In genomic region chr17:27566673-27567562, GRCh38 we compare ENCODE assay signal across 12 cellular contexts.
A peak's percentile ranks its signal among the peaks of the same experiment; 100 is the strongest.
DNase-seq lines count a peak whose midpoint lies in the region; ATAC-seq, FAIRE-seq and TF ChIP-seq lines count a peak whose summit lies in the region.
"Had no signal": no experiment of that assay in that cellular context is flagged by ENCODE, and none has a peak within 500 bp of the region (broad histone marks: within the 10 kb centered on the region; RNA-seq: fewer than 3 reads in every experiment).

No MANE protein-coding gene starts in this region.

- H3K4me1 Mint-ChIP-seq in astrocyte (ENCODE audit: low read depth, unreplicated experiment) (peaks cover 30% of the 10 kb centered on the region), natural killer cell (peaks cover 49 to 51% of the 10 kb centered on the region in 2 donors)

- H3K27ac ChIP-seq in A673 (ENCODE audit: low read depth, low read length, poor library complexity, severe bottlenecking) (peak overlapping the region; percentile 47), astrocyte (ENCODE audit: low read depth, low read length) (peak overlapping the region; percentile 50)

- H3K9me3 ChIP-seq in A673 (ENCODE audit: low read depth, low read length, poor library complexity, severe bottlenecking), result no peaks in the 10 kb centered on the region
- H3K9me3 ChIP-seq in astrocyte (ENCODE audit: insufficient read depth, low read depth, low read length), result no peaks in the 10 kb centered on the region
- H3K9me3 ChIP-seq: breast epithelium had no signal

- H3K4me1 ChIP-seq in A673 (ENCODE audit: insufficient read depth, low read length, poor library complexity, severe bottlenecking) (peaks cover 11% of the 10 kb centered on the region), astrocyte (ENCODE audit: insufficient read depth, low read length) (peaks cover 18% of the 10 kb centered on the region)
- H3K4me1 ChIP-seq: breast epithelium had no signal

- peak overlapping the region; percentile 48 for H3K9ac ChIP-seq in astrocyte (ENCODE audit: low read length)

- H3K4me3 Mint-ChIP-seq in astrocyte (ENCODE audit: unreplicated experiment) (no peak overlapping the region), natural killer cell (no peak overlapping the region)

- no TSS peak for BruUV-seq in A673 (replicated peaks; lab: Mats Ljungman, UMichigan)

- H3K36me3 ChIP-seq in A673 (ENCODE audit: insufficient read depth, low read length, poor library complexity, severe bottlenecking), result no peaks in the 10 kb centered on the region
- no peaks in the 10 kb centered on the region for H3K36me3 ChIP-seq in astrocyte (ENCODE audit: insufficient read depth, low read length)
- H3K36me3 ChIP-seq: breast epithelium had no signal

- CTCF ChIA-PET in A673 (lab: Charles Lee), result no interaction called here

- peaks cover 20% of the 10 kb centered on the region for H4K20me1 ChIP-seq in astrocyte (ENCODE audit: insufficient read depth, low read length)

- DNase-seq in A673 (ENCODE audit: low spot score), result peak; percentile 25
- peak; percentile 72 for DNase-seq in DMS53 (lab: John Stamatoyannopoulos, UW)
- no peak for DNase-seq in astrocyte (ENCODE audit: low read depth)
- DNase-seq in natural killer cell, result no peak
- DNase-seq in NCI-H2081 (lab: John Stamatoyannopoulos, UW), result no peak
- no peak for DNase-seq in stimulated activated CD4-positive, alpha-beta T cell treated with anti-CD3 and anti-CD28 coated beads, Interleukin-12 subunit alpha, Interleukin-12 subunit beta, amount 100 ng/mL, for 4 hours
- DNase-seq in Ammon's horn (ENCODE audit: low spot score), result no peak
- no peak for DNase-seq in SIG-M5 (lab: John Stamatoyannopoulos, UW)
- DNase-seq: NCI-H1417, NCI-H526, SHP77 had no signal

- H3K79me2 ChIP-seq in astrocyte (ENCODE audit: insufficient read depth, low read length), result peaks cover 66% of the 10 kb centered on the region

- POLR2A ChIA-PET in A673 (lab: Charles Lee; ENCODE audit: low non-redundant PET), result no interaction called here

- H3K9me3 Mint-ChIP-seq in astrocyte (ENCODE audit: unreplicated experiment), result no peaks in the 10 kb centered on the region
- H3K9me3 Mint-ChIP-seq in natural killer cell, result no peaks in the 10 kb centered on the region

- H2AFZ ChIP-seq in astrocyte (ENCODE audit: low read depth, low read length), result no peak overlapping the region

- TF ChIP-seq CTCF in A673 (conservative IDR thresholded peaks at IDR 0.05; ENCODE audit: low read depth, low read length) (no peak), astrocyte (IDR thresholded peaks at IDR 0.05; ENCODE audit: insufficient read depth, low read depth, low read length) (no peak), natural killer cell (IDR thresholded peaks at IDR 0.05) (no peak)

- H3K36me3 Mint-ChIP-seq in astrocyte (ENCODE audit: low read depth, unreplicated experiment), result peaks cover 23% of the 10 kb centered on the region
- H3K36me3 Mint-ChIP-seq in natural killer cell, result no peaks in the 10 kb centered on the region

- ATAC-seq in natural killer cell, result no peak

- H3K4me3 ChIP-seq in A673 (ENCODE audit: low read depth, low read length, poor library complexity, severe bottlenecking) (no peak overlapping the region), astrocyte (ENCODE audit: insufficient read depth, low read depth, low read length) (no peak overlapping the region)
- H3K4me3 ChIP-seq: breast epithelium had no signal

- H3K27me3 Mint-ChIP-seq in astrocyte (ENCODE audit: low read depth, unreplicated experiment) (no peaks in the 10 kb centered on the region), natural killer cell (ENCODE audit: low read depth in 2 of 2) (no peaks in the 10 kb centered on the region)

- FAIRE-seq in astrocyte (lab: Jason Lieb, UNC), result peak; percentile 73

- no peaks in the 10 kb centered on the region for H3K27me3 ChIP-seq in A673 (replicated peaks; ENCODE audit: insufficient read depth, low read depth, low read length, poor library complexity)
- no peaks in the 10 kb centered on the region for H3K27me3 ChIP-seq in astrocyte (ENCODE audit: insufficient read depth, low read length)
- H3K27me3 ChIP-seq: breast epithelium had no signal

- intact Hi-C loops in A673 (cut with micrococcal nuclease; ENCODE audit: unreplicated experiment), result no loop called here
- intact Hi-C loops in natural killer cell (cut with micrococcal nuclease), result loop anchor here (5.0 kb wide), 1 partner anchor 95 kb away; no protein-coding TSS in a partner anchor

- H3K27ac Mint-ChIP-seq in astrocyte (ENCODE audit: unreplicated experiment) (peak overlapping the region; percentile 41), natural killer cell (peak overlapping the region; percentile 93 to 94)

- no peak overlapping the region for H3K4me2 ChIP-seq in astrocyte (ENCODE audit: low read length)

Comparison
In these comparisons a context has a peak if more than half of its experiments do, and no peak if none do; other contexts are left out.
1. DNase-seq: peak in A673 (single experiment) and DMS53 (single experiment); none in astrocyte (single experiment), natural killer cell (single experiment), NCI-H2081 (0 of 2), stimulated activated CD4-positive, alpha-beta T cell treated with anti-CD3 and anti-CD28 coated beads, Interleukin-12 subunit alpha, Interleukin-12 subunit beta, amount 100 ng/mL, for 4 hours (single experiment), Ammon's horn (single experiment) and SIG-M5 (single experiment).